24 cellular contexts compared by ENCODE assay signal in the genomic region with DNA sequence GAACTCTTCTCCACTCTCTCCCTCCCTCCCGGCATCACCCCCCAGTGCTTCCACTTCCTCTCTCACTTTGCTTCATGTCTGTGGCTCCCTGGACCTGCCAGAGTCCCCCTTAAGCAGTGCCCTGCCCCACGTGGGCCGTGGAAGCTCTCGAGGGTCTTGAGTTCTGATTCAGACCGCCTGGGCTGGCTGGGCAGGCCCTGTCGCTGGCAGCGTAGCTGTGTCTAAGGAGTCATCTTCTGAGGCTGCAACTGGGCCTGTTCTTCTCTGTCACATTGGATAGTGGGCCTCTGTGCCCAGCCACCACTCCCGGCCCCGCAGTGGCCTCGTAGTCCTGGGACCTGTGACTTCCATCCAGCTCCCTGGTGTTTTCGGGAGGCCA.
"Had no signal": no experiment of that assay in that cellular context is flagged by ENCODE, and none has a peak within 500 bp of the region (broad histone marks: within the 10 kb centered on the region; RNA-seq: fewer than 3 reads in every experiment).

No MANE protein-coding gene starts in this region.

- H3K4me1 Mint-ChIP-seq: activated CD4-positive, alpha-beta memory T cell treated with anti-CD3 and anti-CD28 coated beads, Interleukin-2, amount 10 ng/mL, durations not matched to agents 7 days and 5 days; activated naive CD8-positive, alpha-beta T cell treated with anti-CD3 and anti-CD28 coated beads, Interleukin-2, amount 50 U/mL, for 24 hours; stimulated activated naive CD8-positive, alpha-beta T cell treated with anti-CD3 and anti-CD28 coated beads, Interleukin-15, amount 100 ng/mL, for 72 hours had no signal

- H3K27ac ChIP-seq: breast epithelium, left lung, ovary, right lobe of liver, suprapubic skin, transverse colon had no signal

- FAIRE-seq: small intestine, TTC549 had no signal

- H3K36me3 ChIP-seq: breast epithelium, ovary, right lobe of liver, transverse colon had no signal

- H3K4me3 Mint-ChIP-seq: activated CD4-positive, alpha-beta memory T cell treated with anti-CD3 and anti-CD28 coated beads, Interleukin-2, amount 10 ng/mL, durations not matched to agents 7 days and 5 days; activated naive CD4-positive, alpha-beta T cell treated with anti-CD3 and anti-CD28 coated beads for 36 hours; activated naive CD8-positive, alpha-beta T cell treated with anti-CD3 and anti-CD28 coated beads, Interleukin-2, amount 50 U/mL, for 24 hours; activated T-cell treated with anti-CD3 and anti-CD28 coated beads, Interleukin-2, amount 50 U/mL, for 24 hours; dendritic cell treated with granulocyte-macrophage colony-stimulating factor and Interleukin-4, amounts not matched to agents 40 ng/mL and 50 ng/mL, for 4 days; stimulated activated naive CD8-positive, alpha-beta T cell treated with anti-CD3 and anti-CD28 coated beads, Interleukin-15, amount 100 ng/mL, for 72 hours had no signal

- H3K9me3 ChIP-seq: breast epithelium, left lung, mucosa of descending colon, ovary, right lobe of liver, suprapubic skin, transverse colon had no signal

- H3K9me3 Mint-ChIP-seq: activated CD4-positive, alpha-beta memory T cell treated with anti-CD3 and anti-CD28 coated beads, Interleukin-2, amount 10 ng/mL, durations not matched to agents 7 days and 5 days; activated naive CD4-positive, alpha-beta T cell treated with anti-CD3 and anti-CD28 coated beads for 36 hours; activated naive CD8-positive, alpha-beta T cell treated with anti-CD3 and anti-CD28 coated beads, Interleukin-2, amount 50 U/mL, for 24 hours; activated T-cell treated with anti-CD3 and anti-CD28 coated beads, Interleukin-2, amount 50 U/mL, for 24 hours; activated T-helper 2 cell treated with anti-CD3 and anti-CD28 coated beads, Interferon-gamma antibody, Interleukin-2, Interleukin-4, amounts not matched to agents 10 μg/mL and 5 μg/mL and 100 μg/mL, durations not matched to agents 14 hours and 24 hours and 36 hours; dendritic cell treated with granulocyte-macrophage colony-stimulating factor and Interleukin-4, amounts not matched to agents 40 ng/mL and 50 ng/mL, for 4 days; naive B cell; stimulated activated naive CD8-positive, alpha-beta T cell treated with anti-CD3 and anti-CD28 coated beads, Interleukin-15, amount 100 ng/mL, for 72 hours had no signal

- H3K27ac Mint-ChIP-seq: activated CD4-positive, alpha-beta memory T cell treated with anti-CD3 and anti-CD28 coated beads, Interleukin-2, amount 10 ng/mL, durations not matched to agents 7 days and 5 days; activated naive CD4-positive, alpha-beta T cell treated with anti-CD3 and anti-CD28 coated beads for 36 hours; activated naive CD8-positive, alpha-beta T cell treated with anti-CD3 and anti-CD28 coated beads, Interleukin-2, amount 50 U/mL, for 24 hours; activated T-helper 2 cell treated with anti-CD3 and anti-CD28 coated beads, Interferon-gamma antibody, Interleukin-2, Interleukin-4, amounts not matched to agents 10 μg/mL and 5 μg/mL and 100 μg/mL, durations not matched to agents 14 hours and 24 hours and 36 hours; dendritic cell treated with granulocyte-macrophage colony-stimulating factor and Interleukin-4, amounts not matched to agents 40 ng/mL and 50 ng/mL, for 4 days had no signal

- H3K27me3 ChIP-seq: breast epithelium, left lung, ovary, right lobe of liver, suprapubic skin, transverse colon had no signal

- DNase-seq: activated CD4-positive, alpha-beta memory T cell treated with anti-CD3 and anti-CD28 coated beads, Interleukin-2, amount 10 ng/mL, durations not matched to agents 7 days and 5 days; activated CD4-positive, alpha-beta T cell treated with anti-CD3 and anti-CD28 coated beads for 4 hours; activated naive CD4-positive, alpha-beta T cell treated with anti-CD3 and anti-CD28 coated beads for 36 hours; activated naive CD8-positive, alpha-beta T cell treated with anti-CD3 and anti-CD28 coated beads, Interleukin-2, amount 50 U/mL, for 24 hours; activated T-cell treated with anti-CD3 and anti-CD28 coated beads, Interleukin-2, amount 50 U/mL, for 24 hours; anterior cingulate cortex; cerebellar nuclear complex; effector CD8-positive, alpha-beta T cell; hypothalamus; naive B cell; right lobe of liver; small intestine; stimulated activated CD4-positive, alpha-beta T cell treated with anti-CD3 and anti-CD28 coated beads, Interleukin-15, amount 100 ng/mL, for 24 hours; stimulated activated CD4-positive, alpha-beta T cell treated with anti-CD3 and anti-CD28 coated beads, Interleukin-2, amount 100 ng/mL, for 48 hours; stimulated activated naive CD8-positive, alpha-beta T cell treated with anti-CD3 and anti-CD28 coated beads, Interleukin-15, amount 100 ng/mL, for 72 hours; transverse colon had no signal

- H3K36me3 Mint-ChIP-seq: naive B cell had no signal

- H3K27me3 Mint-ChIP-seq: activated CD4-positive, alpha-beta memory T cell treated with anti-CD3 and anti-CD28 coated beads, Interleukin-2, amount 10 ng/mL, durations not matched to agents 7 days and 5 days; activated naive CD8-positive, alpha-beta T cell treated with anti-CD3 and anti-CD28 coated beads, Interleukin-2, amount 50 U/mL, for 24 hours; activated T-cell treated with anti-CD3 and anti-CD28 coated beads, Interleukin-2, amount 50 U/mL, for 24 hours; dendritic cell treated with granulocyte-macrophage colony-stimulating factor and Interleukin-4, amounts not matched to agents 40 ng/mL and 50 ng/mL, for 4 days; naive B cell; stimulated activated naive CD8-positive, alpha-beta T cell treated with anti-CD3 and anti-CD28 coated beads, Interleukin-15, amount 100 ng/mL, for 72 hours had no signal

- H3K4me3 ChIP-seq: breast epithelium, left lung, mucosa of descending colon, ovary, right lobe of liver, suprapubic skin, transverse colon had no signal

- H3K4me1 ChIP-seq: right lobe of liver had no signal

- ATAC-seq: activated naive CD8-positive, alpha-beta T cell treated with anti-CD3 and anti-CD28 coated beads, Interleukin-2, amount 50 U/mL, for 24 hours; left lung; mucosa of descending colon; right lobe of liver; stimulated activated naive CD8-positive, alpha-beta T cell treated with anti-CD3 and anti-CD28 coated beads, Interleukin-15, amount 100 ng/mL, for 72 hours had no signal
